In the genomic region with DNA sequence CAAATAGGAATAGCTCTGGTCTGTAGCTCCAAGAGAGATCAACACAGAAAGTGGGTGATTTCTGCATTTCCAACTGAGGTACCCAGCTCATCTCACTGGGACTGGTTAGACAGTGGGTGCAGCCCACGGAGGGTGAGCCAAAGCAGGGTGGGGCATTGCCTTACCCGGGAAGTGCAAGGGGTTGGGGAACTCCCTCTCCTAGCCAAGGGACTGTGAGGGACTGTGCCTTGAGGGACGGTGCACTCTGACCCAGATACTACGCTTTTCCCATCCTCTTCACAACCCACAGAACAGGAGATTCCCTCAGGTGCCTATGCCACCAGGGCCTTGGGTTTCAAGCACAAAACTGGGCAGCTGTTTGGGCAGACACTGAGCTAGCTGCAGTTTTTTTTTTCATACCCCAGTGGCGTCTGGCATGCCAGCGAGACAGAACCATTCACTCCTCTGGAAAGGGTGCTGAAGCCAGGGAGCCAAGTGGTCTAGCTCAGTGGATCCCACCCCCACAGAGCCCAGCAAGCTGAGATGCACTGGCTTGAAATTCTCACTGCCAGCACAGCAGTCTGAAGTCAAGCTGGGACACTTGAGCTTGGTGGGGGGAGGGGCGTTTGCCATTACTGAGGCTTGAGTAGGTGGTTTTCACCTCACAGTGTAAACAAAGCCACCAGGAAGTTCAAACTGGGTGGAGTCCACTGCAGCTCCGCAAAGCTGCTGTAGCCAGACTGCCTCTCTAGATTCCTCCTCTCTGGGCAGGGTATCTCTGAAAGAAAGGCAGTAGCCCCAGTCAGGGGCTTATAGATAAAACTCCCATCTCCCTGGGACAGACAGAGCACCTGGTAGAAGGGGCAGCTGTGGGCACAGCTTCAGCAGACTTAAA, we compare ENCODE assay signal across 8 cellular contexts. TPM values are rescaled to one million over a fixed set of nuclear protein-coding genes. Genes with fewer than 3 reads are reported as not detected.
A peak's percentile ranks its signal among the peaks of the same experiment; 100 is the strongest.
DNase-seq lines count a peak whose midpoint lies in the region; ATAC-seq and TF ChIP-seq lines count a peak whose summit lies in the region.
"Not testable (repeated sequence)": the region's sequence is repeated elsewhere in the genome, so short reads cannot be mapped to it uniquely, and the experiment has no call there.

No MANE protein-coding gene starts in this region.

- peak overlapping the region; percentile 65 for H3K9ac ChIP-seq in Loucy (ENCODE audit: low read depth, low read length, poor library complexity, severe bottlenecking)
- not testable (repeated sequence) for H3K9ac ChIP-seq in OCI-LY3 (ENCODE audit: low read length)

- TF ChIP-seq CTCF in Loucy (conservative IDR thresholded peaks at IDR 0.05; ENCODE audit: low read length); OCI-LY3 (IDR thresholded peaks at IDR 0.05; ENCODE audit: low read depth, low read length); hepatocyte (IDR thresholded peaks at IDR 0.05; ENCODE audit: poor library complexity); progenitor cell of endocrine pancreas (IDR thresholded peaks at IDR 0.05; ENCODE audit: unreplicated experiment): not testable (repeated sequence)

- peak overlapping the region; percentile 60 for H3K4me3 Mint-ChIP-seq in activated naive CD8-positive, alpha-beta T cell treated with anti-CD3 and anti-CD28 coated beads, Interleukin-2, amount 50 U/mL, for 24 hours
- H3K4me3 Mint-ChIP-seq in progenitor cell of endocrine pancreas (ENCODE audit: low read depth), result peak overlapping the region; percentile 4

- DNase-seq in Caki2 (ENCODE audit: low read depth), result peak; percentile 45
- DNase-seq in activated CD4-positive, alpha-beta T cell treated with anti-CD3 and anti-CD28 coated beads, Interleukin-2, amount 50 U/mL, for 1 hour, result peak; percentile 74
- DNase-seq in activated naive CD8-positive, alpha-beta T cell treated with anti-CD3 and anti-CD28 coated beads, Interleukin-2, amount 50 U/mL, for 24 hours, result peak; percentile 79
- DNase-seq in hepatocyte (ENCODE audit: low spot score), result peak; percentile 85
- peak; percentile 15 for DNase-seq in progenitor cell of endocrine pancreas (ENCODE audit: low spot score, unreplicated experiment)
- DNase-seq in stimulated activated CD8-positive, alpha-beta memory T cell treated with anti-CD3 and anti-CD28 coated beads, Interleukin-7, amount 100 ng/mL, for 1 hour (ENCODE audit: low read depth in 2 of 2), result peak; percentile 46 to 53

- peak overlapping the region; percentile 70 for H2AFZ ChIP-seq in Loucy (ENCODE audit: low read length)
- not testable (repeated sequence) for H2AFZ ChIP-seq in OCI-LY3 (ENCODE audit: low read depth, low read length); hepatocyte

- H3K4me1 Mint-ChIP-seq in activated naive CD8-positive, alpha-beta T cell treated with anti-CD3 and anti-CD28 coated beads, Interleukin-2, amount 50 U/mL, for 24 hours, result peaks cover 86% of the 10 kb centered on the region
- peaks cover 13% of the 10 kb centered on the region for H3K4me1 Mint-ChIP-seq in progenitor cell of endocrine pancreas (ENCODE audit: low read depth)

- not testable (repeated sequence) for H3K36me3 ChIP-seq in Loucy (ENCODE audit: insufficient read depth, low read length); OCI-LY3 (replicated peaks; ENCODE audit: low read depth, low read length); hepatocyte (replicated peaks; ENCODE audit: insufficient read depth, low read depth)

- H3K27me3 ChIP-seq in Loucy (ENCODE audit: insufficient read depth, low read length, poor library complexity, severe bottlenecking); OCI-LY3 (ENCODE audit: low read depth, low read length); hepatocyte: not testable (repeated sequence)

- not testable (repeated sequence) for H3K27ac ChIP-seq in OCI-LY3 (ENCODE audit: low read length)
- peak overlapping the region; percentile 50 for H3K27ac ChIP-seq in hepatocyte

- H3K27ac Mint-ChIP-seq in activated naive CD8-positive, alpha-beta T cell treated with anti-CD3 and anti-CD28 coated beads, Interleukin-2, amount 50 U/mL, for 24 hours, result peak overlapping the region; percentile 67
- not testable (repeated sequence) for H3K27ac Mint-ChIP-seq in progenitor cell of endocrine pancreas

- peak; percentile 71 for ATAC-seq in activated naive CD8-positive, alpha-beta T cell treated with anti-CD3 and anti-CD28 coated beads, Interleukin-2, amount 50 U/mL, for 24 hours

- not testable (repeated sequence) for H3K9me3 ChIP-seq in Loucy (ENCODE audit: insufficient read depth, low read depth, low read length); OCI-LY3 (ENCODE audit: insufficient read depth, low read length); hepatocyte (ENCODE audit: low read depth)

- H3K4me1 ChIP-seq in Loucy (ENCODE audit: insufficient read depth, low read length, poor library complexity, severe bottlenecking) (peaks cover 20% of the 10 kb centered on the region), OCI-LY3 (ENCODE audit: low read length) (peaks cover 15% of the 10 kb centered on the region)
- not testable (repeated sequence) for H3K4me1 ChIP-seq in hepatocyte (ENCODE audit: insufficient read depth)

- H3K9me3 Mint-ChIP-seq in activated naive CD8-positive, alpha-beta T cell treated with anti-CD3 and anti-CD28 coated beads, Interleukin-2, amount 50 U/mL, for 24 hours, result not testable (repeated sequence)
- H3K9me3 Mint-ChIP-seq in progenitor cell of endocrine pancreas (ENCODE audit: low read depth), result peaks cover 25% of the 10 kb centered on the region

- H4K20me1 ChIP-seq in Loucy (ENCODE audit: insufficient read depth, low read length, poor library complexity, severe bottlenecking); OCI-LY3 (ENCODE audit: insufficient read depth, low read length); hepatocyte (ENCODE audit: insufficient read depth, poor library complexity, severe bottlenecking): not testable (repeated sequence)

- H3K4me2 ChIP-seq in Loucy (ENCODE audit: low read depth, low read length, poor library complexity, severe bottlenecking) (peak overlapping the region; percentile 68), OCI-LY3 (ENCODE audit: low read length) (peak overlapping the region; percentile 14; the same call in 1 of the 2 replicates), hepatocyte (peak overlapping the region; percentile 51)

- not testable (repeated sequence) for H3F3A ChIP-seq in Loucy (ENCODE audit: low read depth)

- H3K36me3 Mint-ChIP-seq in activated naive CD8-positive, alpha-beta T cell treated with anti-CD3 and anti-CD28 coated beads, Interleukin-2, amount 50 U/mL, for 24 hours (ENCODE audit: low read depth), result peaks cover 20% of the 10 kb centered on the region
- H3K36me3 Mint-ChIP-seq in progenitor cell of endocrine pancreas (ENCODE audit: insufficient read depth), result not testable (repeated sequence)

- H3K4me3 ChIP-seq in Loucy (ENCODE audit: low read length, poor library complexity, severe bottlenecking), result peak overlapping the region; percentile 46
- not testable (repeated sequence) for H3K4me3 ChIP-seq in OCI-LY3 (ENCODE audit: low read length); hepatocyte

- not testable (repeated sequence) for H3K79me2 ChIP-seq in Loucy (ENCODE audit: insufficient read depth, low read length); OCI-LY3 (ENCODE audit: low read length); hepatocyte

- H3K27me3 Mint-ChIP-seq in activated naive CD8-positive, alpha-beta T cell treated with anti-CD3 and anti-CD28 coated beads, Interleukin-2, amount 50 U/mL, for 24 hours; progenitor cell of endocrine pancreas: not testable (repeated sequence)

- WGBS in hepatocyte (ENCODE audit: low lambda C conversion rate, missing lambda C conversion rate), result 52% methylated on average over 8 of the region's 8 CpGs

- H3K9me2 ChIP-seq in Loucy (replicated peaks; ENCODE audit: low read depth, low read length); hepatocyte (replicated peaks; ENCODE audit: insufficient read depth): not testable (repeated sequence)

- in situ Hi-C loops in Caki2 (cut with HindIII; ENCODE audit: low pct_unique_long_range_greater_than_20kb, low sequenced_read_pairs), result not testable (repeated sequence)

RNA-seq across cellular contexts. Expression of a gene that starts 19.6 kb away (rescaled TPM):
- total RNA-seq in Caki2 (2014; rRNA removed; shearing (Covaris generic); ENCODE audit: low replicate concordance), result 19.3 and 38.1 TPM in 2 replicates
- total RNA-seq in hepatocyte, result 54.2 and 70.3 TPM in 2 replicates
- 27.1 and 28.2 TPM in 2 replicates for polyA plus RNA-seq in hepatocyte
- total RNA-seq in progenitor cell of endocrine pancreas, result 90.6 and 96.4 TPM in 2 replicates

RNA-seq across cellular contexts. Expression of a gene that starts 28.1 kb away (rescaled TPM):
- total RNA-seq in Caki2 (2014; rRNA removed; shearing (Covaris generic); ENCODE audit: low replicate concordance), result 3.6 TPM in 1 of 2 replicates, not detected in the other
- 0.77 TPM in 1 of 2 replicates, not detected in the other for total RNA-seq in hepatocyte
- 0.54 and 0.85 TPM in 2 replicates for polyA plus RNA-seq in hepatocyte
- 0.73 TPM in 1 of 2 replicates, not detected in the other for total RNA-seq in progenitor cell of endocrine pancreas

RNA-seq across cellular contexts. Expression of a gene that starts 28.3 kb away (rescaled TPM):
- total RNA-seq in Caki2 (2014; rRNA removed; shearing (Covaris generic); ENCODE audit: low replicate concordance), result 2,056 and 2,318 TPM in 2 replicates
- total RNA-seq in hepatocyte (2,059 and 2,324 TPM in 2 replicates), progenitor cell of endocrine pancreas (133 and 139 TPM in 2 replicates)
- polyA plus RNA-seq in hepatocyte, result 2,570 and 2,890 TPM in 2 replicates

RNA-seq across cellular contexts. Expression of a gene that starts 53.3 kb away (rescaled TPM):
- total RNA-seq in Caki2 (2014; rRNA removed; shearing (Covaris generic); ENCODE audit: low replicate concordance), result 10.9 and 17.0 TPM in 2 replicates
- 10.8 and 11.0 TPM in 2 replicates for total RNA-seq in hepatocyte
- polyA plus RNA-seq in hepatocyte, result 6.5 and 9.7 TPM in 2 replicates
- 12.1 and 18.2 TPM in 2 replicates for total RNA-seq in progenitor cell of endocrine pancreas

Comparison
In these comparisons a context has a peak if more than half of its experiments do, and no peak if none do; other contexts are left out.
1. DNase-seq: peak in every context shown above with its lines; median percentile 85 in hepatocyte; 79 in activated naive CD8-positive, alpha-beta T cell treated with anti-CD3 and anti-CD28 coated beads, Interleukin-2, amount 50 U/mL, for 24 hours; 74 in activated CD4-positive, alpha-beta T cell treated with anti-CD3 and anti-CD28 coated beads, Interleukin-2, amount 50 U/mL, for 1 hour; 50 in stimulated activated CD8-positive, alpha-beta memory T cell treated with anti-CD3 and anti-CD28 coated beads, Interleukin-7, amount 100 ng/mL, for 1 hour; 45 in Caki2; 15 in progenitor cell of endocrine pancreas.
2. H3K4me2 ChIP-seq: peak in every context shown above with its lines; median percentile 68 in Loucy; 51 in hepatocyte; 14 in OCI-LY3.
3. RNA of a gene that starts 28.3 kb away (total RNA-seq): 2,059 to 2,324 TPM in hepatocyte and 2,056 to 2,318 TPM in Caki2; 133 to 139 TPM in progenitor cell of endocrine pancreas; every median in the first group is over 10 times any median in the second.